Comparison of ENCODE assay signal across 9 cellular contexts in the genomic region with DNA sequence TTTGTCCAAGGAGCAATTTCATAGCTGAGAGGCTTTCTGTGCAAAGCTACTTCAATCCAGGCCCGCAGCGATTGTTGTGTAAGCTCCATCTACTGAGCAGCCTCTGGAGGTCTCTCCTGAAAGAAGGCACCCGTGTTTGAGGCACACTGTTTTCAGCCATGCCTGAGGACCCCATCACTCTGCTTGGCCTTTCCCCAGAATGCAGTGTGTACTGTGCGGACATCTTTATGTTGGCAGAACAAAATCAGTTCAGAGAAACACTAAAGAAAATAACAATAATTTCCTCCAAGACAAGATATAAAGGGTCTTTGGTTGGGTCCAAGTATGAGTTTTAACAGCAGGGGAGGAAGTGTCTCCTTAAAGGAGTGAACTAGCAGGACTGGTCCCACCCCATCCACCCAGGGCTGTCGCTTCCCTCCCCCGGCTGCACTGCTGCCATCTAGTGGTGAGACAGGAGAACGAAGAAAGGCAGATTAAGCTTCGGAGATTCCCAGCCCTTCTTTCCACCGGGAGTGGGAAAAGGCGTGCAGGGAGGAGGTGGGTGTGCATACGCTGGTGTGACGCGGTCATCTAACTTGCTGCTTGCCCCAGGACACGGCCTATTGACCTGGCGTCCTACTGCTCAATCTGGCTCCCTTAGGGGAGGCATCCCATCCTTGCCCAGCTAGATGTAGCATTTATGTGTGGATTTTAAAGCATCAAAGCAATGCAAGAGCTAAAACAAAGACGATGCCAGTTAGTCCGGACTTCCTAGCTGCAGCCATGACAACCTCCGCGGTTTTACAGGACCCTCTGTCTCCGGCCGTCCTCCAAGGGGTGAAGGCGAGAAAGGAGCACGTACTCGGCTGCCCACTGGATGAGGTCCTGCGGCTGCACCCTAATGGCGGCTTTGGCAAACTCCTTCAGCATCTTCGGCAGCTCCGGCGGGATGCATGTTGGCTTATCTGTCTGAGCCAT. TPM values are rescaled to one million over a fixed set of nuclear protein-coding genes. Genes with fewer than 3 reads are reported as not detected.
DNase-seq lines count a peak whose midpoint lies in the region; ATAC-seq, FAIRE-seq and TF ChIP-seq lines count a peak whose summit lies in the region.
"Not testable (repeated sequence)": the region's sequence is repeated elsewhere in the genome, so short reads cannot be mapped to it uniquely, and the experiment has no call there.
"Had no signal": no experiment of that assay in that cellular context is flagged by ENCODE, and none has a peak within 500 bp of the region (broad histone marks: within the 10 kb centered on the region; RNA-seq: fewer than 3 reads in every experiment).

No MANE protein-coding gene starts in this region.

- not testable (repeated sequence) for H3K4me3 Mint-ChIP-seq in activated T-helper 17 cell treated with anti-CD3 and anti-CD28 coated beads, Interleukin-2, amount 50 U/mL, for 72 hours

- dilution Hi-C loops in endothelial cell of umbilical vein (cut with MboI; ENCODE audit: extremely low pct_ligation_motif_present, low sequenced_read_pairs) = not testable (repeated sequence)

- H3K9ac ChIP-seq in endothelial cell of umbilical vein (replicated peaks; ENCODE audit: extremely low read depth, insufficient read depth, low read length) = not testable (repeated sequence)

- TF ChIP-seq POLR2A in endothelial cell of umbilical vein (IDR thresholded peaks at IDR 0.05; ENCODE audit: low read depth, low read length) = not testable (repeated sequence)

- not testable (repeated sequence) for H3K36me3 ChIP-seq in OCI-LY7 (ENCODE audit: insufficient read depth, low read length); endothelial cell of umbilical vein (ENCODE audit: control insufficient read depth in 2 of 2, extremely low read depth in 1 of 2, insufficient read depth in 2 of 2, low read length in 2 of 2); kidney epithelial cell (ENCODE audit: control insufficient read depth, insufficient read depth, low read length)

- H3K27ac Mint-ChIP-seq in activated T-helper 17 cell treated with anti-CD3 and anti-CD28 coated beads, Interleukin-2, amount 50 U/mL, for 72 hours = not testable (repeated sequence)

- TF ChIP-seq CTCF in 22Rv1 (IDR thresholded peaks at IDR 0.05) = peak; percentile 89
- TF ChIP-seq CTCF in OCI-LY7 (conservative IDR thresholded peaks at IDR 0.05; ENCODE audit: low read length) = peak; percentile 77
- TF ChIP-seq CTCF in endothelial cell of umbilical vein (IDR thresholded peaks at IDR 0.05; ENCODE audit: extremely low read depth in 1 of 2, insufficient read depth in 1 of 2, low read depth in 1 of 2, low read length in 2 of 2) = peak; percentile 39 to 54
- peak; percentile 62 for TF ChIP-seq CTCF in kidney epithelial cell (IDR thresholded peaks at IDR 0.05; ENCODE audit: insufficient read depth, low read length, poor library complexity, severe bottlenecking)

- H3K4me1 ChIP-seq in OCI-LY7 (ENCODE audit: insufficient read depth, low read length, poor library complexity, severe bottlenecking); endothelial cell of umbilical vein (ENCODE audit: control insufficient read depth, extremely low read depth, insufficient read depth, low read length): not testable (repeated sequence)

- not testable (repeated sequence) for BruUV-seq in OCI-LY7 (replicated peaks; lab: Mats Ljungman, UMichigan); endothelial cell of umbilical vein (replicated peaks; lab: Mats Ljungman, UMichigan)

- not testable (repeated sequence) for H3K79me2 ChIP-seq in OCI-LY7 (ENCODE audit: insufficient read depth, low read depth, low read length); endothelial cell of umbilical vein (ENCODE audit: control insufficient read depth, insufficient read depth, low read length)

- not testable (repeated sequence) for H3K36me3 Mint-ChIP-seq in activated T-helper 17 cell treated with anti-CD3 and anti-CD28 coated beads, Interleukin-2, amount 50 U/mL, for 72 hours (ENCODE audit: low read depth)

- H3K9me1 ChIP-seq in endothelial cell of umbilical vein (replicated peaks; ENCODE audit: control insufficient read depth, extremely low read depth, insufficient read depth, low read length) = not testable (repeated sequence)

- not testable (repeated sequence) for H3K9me3 Mint-ChIP-seq in activated T-helper 17 cell treated with anti-CD3 and anti-CD28 coated beads, Interleukin-2, amount 50 U/mL, for 72 hours

- H3K4me2 ChIP-seq in OCI-LY7 (ENCODE audit: low read length) = not testable (repeated sequence)
- peak overlapping the region; percentile 21 for H3K4me2 ChIP-seq in endothelial cell of umbilical vein (ENCODE audit: insufficient read depth, low read length)

- intact Hi-C loops in OCI-LY7 (cut with micrococcal nuclease; ENCODE audit: unreplicated experiment) = not testable (repeated sequence)
- intact Hi-C loops in endothelial cell of umbilical vein (cut with micrococcal nuclease) = loop anchor here (2.0 kb wide), 1 partner anchor 229 kb away; no protein-coding TSS in a partner anchor

- POLR2A ChIA-PET in OCI-LY7 (lab: Charles Lee); endothelial cell of umbilical vein (lab: Charles Lee): not testable (repeated sequence)

- ATAC-seq in activated T-helper 17 cell treated with anti-CD3 and anti-CD28 coated beads, Interleukin-2, amount 50 U/mL, for 72 hours (replicated peaks) = peak; percentile 72

- not testable (repeated sequence) for H3K9me3 ChIP-seq in OCI-LY7 (ENCODE audit: low read length); endothelial cell of umbilical vein (replicated peaks; ENCODE audit: control insufficient read depth, insufficient read depth, low read length)

- not testable (repeated sequence) for H3K4me1 Mint-ChIP-seq in activated T-helper 17 cell treated with anti-CD3 and anti-CD28 coated beads, Interleukin-2, amount 50 U/mL, for 72 hours

- H4K20me1 ChIP-seq in OCI-LY7 (ENCODE audit: insufficient read depth, low read length); endothelial cell of umbilical vein (replicated peaks; ENCODE audit: control insufficient read depth, extremely low read depth, insufficient read depth, low read length): not testable (repeated sequence)

- not testable (repeated sequence) for H3K27ac ChIP-seq in 22Rv1; OCI-LY7 (ENCODE audit: low read depth, low read length, poor library complexity, severe bottlenecking); endothelial cell of umbilical vein (ENCODE audit: insufficient read depth, low read depth, low read length)

- not testable (repeated sequence) for H3K9me2 ChIP-seq in OCI-LY7 (ENCODE audit: insufficient read depth, low read length)

- peak; percentile 40 for FAIRE-seq in G401.6 (lab: Jason Lieb, UNC)
- peak; percentile 78 for FAIRE-seq in endothelial cell of umbilical vein (lab: Jason Lieb, UNC)

- CTCF ChIA-PET in OCI-LY7 (lab: Charles Lee; ENCODE audit: unreplicated experiment) = not testable (repeated sequence)
- CTCF ChIA-PET in endothelial cell of umbilical vein (lab: Charles Lee) = interaction anchor here (0.7 to 2.8 kb wide), 10 partner anchors 9 to 302 kb away, joined by 3 to 12 read pairs (median 4); a partner anchor contains a TSS

- not testable (repeated sequence) for H2AFZ ChIP-seq in OCI-LY7 (ENCODE audit: low read length); endothelial cell of umbilical vein (ENCODE audit: low read depth, low read length)

- DNase-seq in LoVo (ENCODE audit: low spot score) (peak; percentile 16), endothelial cell of umbilical vein (ENCODE audit: low read depth, low spot score) (peak; percentile 35), putamen (ENCODE audit: low spot score) (peak; percentile 53)
- DNase-seq in OCI-LY7 (ENCODE audit: low spot score); kidney epithelial cell (ENCODE audit: low read depth): not testable (repeated sequence)

- peaks cover 36 to 52% of the 10 kb centered on the region in 2 experiments for H3K27me3 ChIP-seq in endothelial cell of umbilical vein (ENCODE audit: control insufficient read depth in 2 of 2, insufficient read depth in 2 of 2, low read length in 2 of 2)
- H3K27me3 ChIP-seq in kidney epithelial cell (ENCODE audit: control insufficient read depth, insufficient read depth, low read length) = not testable (repeated sequence)

- H3K27me3 Mint-ChIP-seq in activated T-helper 17 cell treated with anti-CD3 and anti-CD28 coated beads, Interleukin-2, amount 50 U/mL, for 72 hours = peaks cover 32% of the 10 kb centered on the region

- not testable (repeated sequence) for H3K4me3 ChIP-seq in OCI-LY7 (ENCODE audit: low read depth, low read length, poor library complexity, severe bottlenecking)
- H3K4me3 ChIP-seq in endothelial cell of umbilical vein (replicated peaks in 1 of 3; ENCODE audit: insufficient read depth in 1 of 3, low read depth in 1 of 3, low read length in 3 of 3) (peak overlapping the region in 1 of 3 experiments; percentile 10), kidney epithelial cell (ENCODE audit: low read depth, low read length) (peak overlapping the region; percentile 38)

RNA-seq across cellular contexts. Expression of a gene that starts 12.1 kb away (rescaled TPM):
- total RNA-seq in OCI-LY7 (2014; rRNA removed; shearing (Covaris generic)) = not detected in 2 replicates
- not detected in 2 replicates for total RNA-seq in OCI-LY7 (2022)
- not detected for total RNA-seq in activated T-helper 17 cell treated with anti-CD3 and anti-CD28 coated beads, Interleukin-2, amount 50 U/mL, for 72 hours
- total RNA-seq in endothelial cell of umbilical vein = not detected in 2 replicates
- polyA plus RNA-seq in endothelial cell of umbilical vein = not detected in 2 replicates
- polyA plus RNA-seq in endothelial cell of umbilical vein (2011; cell fraction: cytosol; rRNA removed) = not detected in 2 replicates
- polyA plus RNA-seq in endothelial cell of umbilical vein (2011; cell fraction: nucleus; rRNA removed) = not detected in 2 replicates
- polyA plus RNA-seq in endothelial cell of umbilical vein (2012) = not detected in 2 replicates
- polyA minus RNA-seq in endothelial cell of umbilical vein = not detected in 2 replicates
- not detected for polyA minus RNA-seq in endothelial cell of umbilical vein (2011; cell fraction: cytosol; rRNA and poly(A)+ RNA removed)
- not detected in 2 replicates for polyA minus RNA-seq in endothelial cell of umbilical vein (2011; cell fraction: nucleus; rRNA and poly(A)+ RNA removed)
- not detected in 2 replicates for total RNA-seq in kidney epithelial cell
- total RNA-seq: T-helper 1 cell treated with Interleukin-12 subunit alpha and Interleukin-12 subunit beta and Interleukin-4 antibody, amounts not matched to agents 30 ng/mL and 1 ng/mL, for 36 hours had no signal

RNA-seq across cellular contexts. Expression of a gene that starts 18.8 kb away (rescaled TPM):
- 68.3 and 82.9 TPM in 2 replicates for total RNA-seq in OCI-LY7 (2014; rRNA removed; shearing (Covaris generic))
- total RNA-seq in OCI-LY7 (2022) (106 and 117 TPM in 2 replicates), endothelial cell of umbilical vein (46.3 and 47.5 TPM in 2 replicates), kidney epithelial cell (24.2 and 37.0 TPM in 2 replicates)
- 10 to 100 TPM; 32.4 to 48.4 TPM for total RNA-seq in activated T-helper 17 cell treated with anti-CD3 and anti-CD28 coated beads, Interleukin-2, amount 50 U/mL, for 72 hours
- polyA plus RNA-seq in endothelial cell of umbilical vein = 51.7 and 55.3 TPM in 2 replicates
- polyA plus RNA-seq in endothelial cell of umbilical vein (2011; cell fraction: cytosol; rRNA removed) = 24.5 and 33.6 TPM in 2 replicates
- 427 and 466 TPM in 2 replicates for polyA plus RNA-seq in endothelial cell of umbilical vein (2011; cell fraction: nucleus; rRNA removed)
- 27.9 and 41.4 TPM in 2 replicates for polyA plus RNA-seq in endothelial cell of umbilical vein (2012)
- 42.1 and 75.4 TPM in 2 replicates for polyA minus RNA-seq in endothelial cell of umbilical vein
- 32.0 TPM for polyA minus RNA-seq in endothelial cell of umbilical vein (2011; cell fraction: cytosol; rRNA and poly(A)+ RNA removed)
- 102 and 216 TPM in 2 replicates for polyA minus RNA-seq in endothelial cell of umbilical vein (2011; cell fraction: nucleus; rRNA and poly(A)+ RNA removed)

RNA-seq across cellular contexts. Expression of a gene that starts 53.4 kb away (rescaled TPM):
- total RNA-seq in OCI-LY7 (2014; rRNA removed; shearing (Covaris generic)) = 0.09 TPM in 1 of 2 replicates, not detected in the other
- not detected in 2 replicates for total RNA-seq in OCI-LY7 (2022)
- total RNA-seq in activated T-helper 17 cell treated with anti-CD3 and anti-CD28 coated beads, Interleukin-2, amount 50 U/mL, for 72 hours = under 1 TPM; 0.61 to 0.95 TPM
- total RNA-seq in endothelial cell of umbilical vein = 16.2 and 19.6 TPM in 2 replicates
- 5.8 and 6.5 TPM in 2 replicates for polyA plus RNA-seq in endothelial cell of umbilical vein
- 6.2 and 7.5 TPM in 2 replicates for polyA plus RNA-seq in endothelial cell of umbilical vein (2011; cell fraction: cytosol; rRNA removed)
- 24.5 and 32.1 TPM in 2 replicates for polyA plus RNA-seq in endothelial cell of umbilical vein (2011; cell fraction: nucleus; rRNA removed)
- 5.1 and 5.4 TPM in 2 replicates for polyA plus RNA-seq in endothelial cell of umbilical vein (2012)
- polyA minus RNA-seq in endothelial cell of umbilical vein = 44.0 and 58.3 TPM in 2 replicates
- polyA minus RNA-seq in endothelial cell of umbilical vein (2011; cell fraction: cytosol; rRNA and poly(A)+ RNA removed) = not detected
- 92.0 and 98.6 TPM in 2 replicates for polyA minus RNA-seq in endothelial cell of umbilical vein (2011; cell fraction: nucleus; rRNA and poly(A)+ RNA removed)
- 9.5 and 12.9 TPM in 2 replicates for total RNA-seq in kidney epithelial cell
